In the genomic region with DNA sequence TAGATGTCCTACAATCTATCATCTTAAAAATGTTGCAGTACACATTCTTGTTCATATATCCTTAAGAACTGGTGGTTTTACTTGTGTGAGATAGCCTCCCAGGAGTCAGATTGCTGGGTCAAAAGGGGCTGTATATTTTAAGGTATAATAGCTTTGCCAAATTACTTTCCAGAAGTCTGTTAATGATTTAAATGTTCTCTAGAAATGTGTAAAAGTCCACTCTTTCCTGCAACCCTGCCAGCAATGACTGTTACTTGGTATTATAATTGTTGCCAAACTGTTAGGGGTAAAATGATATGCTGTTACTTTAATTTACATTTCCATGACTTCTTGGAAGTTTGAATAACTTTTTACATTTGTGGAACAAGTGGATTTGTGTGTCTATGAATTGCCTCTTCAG, we compare ENCODE assay signal across 33 cellular contexts.
"Had no signal": no experiment of that assay in that cellular context is flagged by ENCODE, and none has a peak within 500 bp of the region (broad histone marks: within the 10 kb centered on the region; RNA-seq: fewer than 3 reads in every experiment).

No MANE protein-coding gene starts in this region.

- FAIRE-seq: bronchial epithelial cell, TTC549 had no signal

- H3K9me3 ChIP-seq: adrenal gland, ascending aorta had no signal

- H3K36me3 ChIP-seq: adrenal gland, ascending aorta, cardiac muscle cell had no signal

- H3K27ac ChIP-seq: adrenal gland, ascending aorta, cardiac muscle cell, VCaP had no signal

- H3K4me3 ChIP-seq: adrenal gland, ascending aorta, cardiac muscle cell had no signal

- DNase-seq: activated B cell treated with CpG ODN at 0.5 μM for 24 hours; activated CD4-positive, alpha-beta memory T cell treated with anti-CD3 and anti-CD28 coated beads for 36 hours; activated CD4-positive, alpha-beta T cell treated with anti-CD3 and anti-CD28 coated beads for 4 hours; activated CD4-positive, alpha-beta T cell treated with anti-CD3 and anti-CD28 coated beads, Interleukin-2, amount 10 ng/mL, durations not matched to agents 24 days and 14 days; activated CD4-positive, alpha-beta T cell treated with anti-CD3 and anti-CD28 coated beads, Interleukin-2, amount 50 U/mL, for 1 hour; activated CD4-positive, alpha-beta T cell treated with anti-CD3 and anti-CD28 coated beads, Interleukin-2, amount 50 U/mL, for 4 hours; activated CD4-positive, CD25-positive, alpha-beta regulatory T cell treated with anti-CD3 and anti-CD28 coated beads, Interleukin-2, amount 50 U/mL, for 72 hours; activated CD8-positive, alpha-beta memory T cell treated with anti-CD3 and anti-CD28 coated beads, Interleukin-2, amount 50 U/mL, for 4 hours; activated CD8-positive, alpha-beta T cell treated with anti-CD3 and anti-CD28 coated beads for 36 hours; activated effector memory CD4-positive, alpha-beta T cell treated with anti-CD3 and anti-CD28 coated beads, Interleukin-2, amount 50 U/mL, for 16 hours; activated gamma-delta T cell treated with Interleukin-2 at 50 U/mL for 16 hours; activated naive CD4-positive, alpha-beta T cell; activated naive CD4-positive, alpha-beta T cell treated with anti-CD3 and anti-CD28 coated beads for 36 hours; activated naive CD4-positive, alpha-beta T cell treated with anti-CD3 and anti-CD28 coated beads, Interleukin-2, amount 50 U/mL, for 16 hours; activated naive CD8-positive, alpha-beta T cell treated with anti-CD3 and anti-CD28 coated beads for 36 hours; activated T-cell treated with anti-CD3 and anti-CD28 coated beads for 4 hours; activated T-cell treated with anti-CD3 and anti-CD28 coated beads, Interleukin-2, amount 50 U/mL, for 1 hour; activated T-cell treated with anti-CD3 and anti-CD28 coated beads, Interleukin-2, amount 50 U/mL, for 4 hours; activated T-cell treated with anti-CD3 and anti-CD28 coated beads, Interleukin-2, amount 50 U/mL, for 72 hours; adrenal gland; amniotic stem cell; anterior cingulate cortex; caudate nucleus; T-helper 1 cell; T-helper 2 cell; T-helper 9 cell had no signal

- ATAC-seq: activated CD8-positive, alpha-beta T cell treated with anti-CD3 and anti-CD28 coated beads for 36 hours; activated naive CD4-positive, alpha-beta T cell treated with anti-CD3 and anti-CD28 coated beads, Interleukin-2, amount 50 U/mL, for 72 hours; activated T-cell treated with anti-CD3 and anti-CD28 coated beads, Interleukin-2, amount 50 U/mL, for 4 hours; activated T-cell treated with anti-CD3 and anti-CD28 coated beads, Interleukin-2, amount 50 U/mL, for 72 hours; activated T-helper 17 cell treated with anti-CD3 and anti-CD28 coated beads, Interleukin-2, amount 50 U/mL, for 72 hours had no signal

- H3K27me3 ChIP-seq: adrenal gland, ascending aorta, cardiac muscle cell had no signal
